Comparison of ENCODE assay signal across 22 cellular contexts in the genomic region with DNA sequence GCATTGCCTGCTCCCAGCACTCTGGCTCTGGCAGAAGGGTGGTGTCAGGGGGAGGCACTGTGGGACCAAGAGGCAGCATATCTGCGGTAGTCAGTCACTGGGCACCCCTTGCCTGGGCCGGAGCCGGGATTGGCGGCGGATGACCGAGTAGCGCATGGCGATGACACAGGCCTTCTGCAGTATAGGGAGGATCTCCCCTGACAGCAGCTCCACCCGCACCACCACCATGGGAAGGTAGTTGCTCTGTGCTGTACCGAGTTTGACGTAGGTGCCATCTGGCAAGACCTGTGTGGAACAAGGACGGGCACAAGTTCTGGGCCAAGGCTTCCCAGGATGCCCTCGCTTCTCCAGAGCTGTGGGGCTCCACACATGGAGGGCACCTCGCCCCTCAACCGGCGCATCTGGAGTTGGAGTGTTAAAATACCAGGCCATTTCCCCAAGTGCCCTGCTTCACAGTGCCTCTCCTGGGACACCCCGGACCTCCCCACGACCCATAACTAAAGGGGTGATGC. TPM values are rescaled to one million over a fixed set of nuclear protein-coding genes. Genes with fewer than 3 reads are reported as not detected.
"Had no signal": no experiment of that assay in that cellular context is flagged by ENCODE, and none has a peak within 500 bp of the region (broad histone marks: within the 10 kb centered on the region; RNA-seq: fewer than 3 reads in every experiment).

No MANE protein-coding gene starts in this region.

- H3K4me3 ChIP-seq: thoracic aorta had no signal

- DNase-seq: activated B cell treated with CpG ODN at 0.5 μM for 24 hours; activated CD4-positive, alpha-beta T cell treated with anti-CD3 and anti-CD28 coated beads for 36 hours; activated CD4-positive, alpha-beta T cell treated with anti-CD3 and anti-CD28 coated beads, Interleukin-2, amount 50 U/mL, for 4 hours; activated CD8-positive, alpha-beta memory T cell treated with anti-CD3 and anti-CD28 coated beads for 24 hours; activated CD8-positive, alpha-beta memory T cell treated with anti-CD3 and anti-CD28 coated beads, Interleukin-2, amount 50 U/mL, for 4 hours; activated T-cell treated with anti-CD3 and anti-CD28 coated beads, Interleukin-2, amount 50 U/mL, for 24 hours; aorta; dermis blood vessel endothelial cell; effector CD8-positive, alpha-beta T cell; foreskin keratinocyte; immature natural killer cell; left ventricle myocardium superior; naive B cell; stimulated activated CD4-positive, alpha-beta T cell treated with anti-CD3 and anti-CD28 coated beads, Interleukin-4, amount 100 ng/mL, for 24 hours; stimulated activated naive CD4-positive, alpha-beta T cell treated with Interleukin-2 at 50 U/mL for 16 hours; T-cell had no signal

- H3K27ac ChIP-seq: foreskin keratinocyte, thoracic aorta had no signal

- H3K9me3 ChIP-seq: thoracic aorta had no signal

- ATAC-seq: activated CD4-positive, alpha-beta T cell treated with anti-CD3 and anti-CD28 coated beads for 36 hours; activated naive CD4-positive, alpha-beta T cell treated with anti-CD3 and anti-CD28 coated beads, Interleukin-2, amount 50 U/mL, for 72 hours; activated T-helper 17 cell treated with anti-CD3 and anti-CD28 coated beads, Interleukin-2, amount 50 U/mL, for 72 hours; foreskin keratinocyte; left ventricle myocardium superior; T-cell had no signal

- H3K27me3 ChIP-seq: foreskin keratinocyte had no signal

RNA-seq across cellular contexts. Expression of gene ACOX2, which starts 6.6 kb away (rescaled TPM):
- total RNA-seq: activated B cell treated with CpG ODN at 0.5 μM for 24 hours; activated CD4-positive, alpha-beta T cell treated with anti-CD3 and anti-CD28 coated beads for 36 hours; activated naive CD4-positive, alpha-beta T cell treated with anti-CD3 and anti-CD28 coated beads, Interleukin-2, amount 50 U/mL, for 72 hours; activated T-helper 17 cell treated with anti-CD3 and anti-CD28 coated beads, Interleukin-2, amount 50 U/mL, for 72 hours had no signal
- polyA plus RNA-seq: immature natural killer cell had no signal

RNA-seq across cellular contexts. Expression of gene FAM107A, which starts 46.8 kb away (rescaled TPM):
- total RNA-seq: activated B cell treated with CpG ODN at 0.5 μM for 24 hours; activated CD4-positive, alpha-beta T cell treated with anti-CD3 and anti-CD28 coated beads for 36 hours; activated naive CD4-positive, alpha-beta T cell treated with anti-CD3 and anti-CD28 coated beads, Interleukin-2, amount 50 U/mL, for 72 hours; activated T-helper 17 cell treated with anti-CD3 and anti-CD28 coated beads, Interleukin-2, amount 50 U/mL, for 72 hours; chondrocyte; foreskin keratinocyte; osteoblast; progenitor cell of endocrine pancreas had no signal
- polyA plus RNA-seq: foreskin keratinocyte, immature natural killer cell had no signal
